ENCODE assay signal across 8 cellular contexts in the genomic region with DNA sequence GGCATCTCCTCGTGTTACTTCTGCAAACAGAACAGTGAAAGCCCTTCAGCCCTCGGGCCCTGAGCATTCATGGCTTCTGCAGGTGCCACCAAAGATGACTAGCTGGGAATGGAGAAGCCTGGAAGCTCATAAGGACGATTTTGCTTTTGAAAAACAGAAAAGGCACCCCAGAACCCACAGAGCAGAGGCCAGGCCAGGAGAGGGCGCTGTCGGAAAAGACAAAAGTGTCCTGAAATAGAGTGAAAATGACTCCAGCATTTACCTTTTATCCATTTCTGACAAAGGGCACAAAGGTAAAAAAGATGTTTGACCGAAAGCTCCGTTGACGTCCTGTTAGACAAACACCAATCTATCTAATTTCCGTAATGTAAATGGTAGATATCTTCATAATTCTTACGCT. TPM values are rescaled to one million over a fixed set of nuclear protein-coding genes. Genes with fewer than 3 reads are reported as not detected.
DNase-seq lines count a peak whose midpoint lies in the region; ATAC-seq, FAIRE-seq and TF ChIP-seq lines count a peak whose summit lies in the region.

No MANE protein-coding gene starts in this region.

- H3K9me2 ChIP-seq in HCT116 (ENCODE audit: insufficient read depth), result no peaks in the 10 kb centered on the region

- CTCF ChIA-PET in HCT116 (lab: Charles Lee), result interaction anchor here (0.6 to 1.4 kb wide), 5 partner anchors 38 to 265 kb away, joined by 3 to 13 read pairs (median 4); a partner anchor contains a TSS

- peaks cover 0 to 14% of the 10 kb centered on the region in 2 experiments; a peak in 1 of 4 replicates for H3K4me1 ChIP-seq in HCT116 (ENCODE audit: control insufficient read depth in 1 of 2, insufficient read depth in 2 of 2, low read length in 2 of 2)
- H3K4me1 ChIP-seq in adrenal gland (replicated peaks in 1 of 2), result no peaks in the 10 kb centered on the region
- peaks cover 4 to 6% of the 10 kb centered on the region in 2 donors for H3K4me1 ChIP-seq in kidney (ENCODE audit: control insufficient read depth in 1 of 2, insufficient read depth in 1 of 2, low read depth in 1 of 2, low read length in 2 of 2)

- ATAC-seq in HCT116, result peak; percentile 55; the same call in 1 of the 2 replicates
- ATAC-seq in HG02852 (IDR thresholded peaks at IDR 0.05; ENCODE audit: unreplicated experiment), result no peak
- no peak for ATAC-seq in HG03097 (IDR thresholded peaks at IDR 0.05; ENCODE audit: low FRiP score, unreplicated experiment)

- no peaks in the 10 kb centered on the region for H3K9me3 ChIP-seq in HCT116 (ENCODE audit: control insufficient read depth in 1 of 2, insufficient read depth in 1 of 2, low read depth in 1 of 2, low read length in 2 of 2)
- no peaks in the 10 kb centered on the region for H3K9me3 ChIP-seq in adrenal gland (replicated peaks in 1 of 3)
- H3K9me3 ChIP-seq in kidney (ENCODE audit: control insufficient read depth in 1 of 2, low read length in 2 of 2), result no peaks in the 10 kb centered on the region

- H3K27me3 ChIP-seq in HCT116 (ENCODE audit: insufficient read depth, low read length) (no peaks in the 10 kb centered on the region), adrenal gland (no peaks in the 10 kb centered on the region)

- H3K79me2 ChIP-seq in HCT116 (ENCODE audit: insufficient read depth, low read length), result no peaks in the 10 kb centered on the region

- no peak overlapping the region for H2AFZ ChIP-seq in HCT116 (ENCODE audit: low read depth, low read length, poor library complexity, severe bottlenecking)

- intact Hi-C loops in HCT116 (cut with micrococcal nuclease) (loop anchor here (1.0 kb wide), 1 partner anchor 67 kb away; no protein-coding TSS in a partner anchor), adrenal gland (cut with DNase I) (loop anchor here in 1 of 2 donors (10.0 kb wide), 1 partner anchor 64 kb away; no protein-coding TSS in a partner anchor), kidney (cut with DNase I) (loop anchor here (10.0 kb wide), 1 partner anchor 64 kb away; no protein-coding TSS in a partner anchor)

- peak; percentile 80 for TF ChIP-seq RAD21 in HCT116 (IDR thresholded peaks at IDR 0.05; ENCODE audit: low read depth)

- no peak overlapping the region for H3K27ac ChIP-seq in HCT116 (ENCODE audit: low read depth, low read length)
- H3K27ac ChIP-seq in adrenal gland, result no peak overlapping the region
- H3K27ac ChIP-seq in kidney (ENCODE audit: low read depth in 2 of 2, low read length in 2 of 2), result no peak overlapping the region

- no peak for TF ChIP-seq POLR2A in HCT116 (IDR thresholded peaks at IDR 0.05; ENCODE audit: borderline replicate concordance, extremely low read depth, insufficient read depth, insufficient read length)
- TF ChIP-seq POLR2A in adrenal gland (IDR thresholded peaks at IDR 0.05), result no peak

- POLR2A ChIA-PET in HCT116 (lab: Charles Lee), result no interaction called here

- H3K36me3 ChIP-seq in HCT116 (ENCODE audit: control insufficient read depth in 1 of 2, insufficient read depth in 2 of 2, low read length in 2 of 2) (no peaks in the 10 kb centered on the region), adrenal gland (replicated peaks in 1 of 2) (no peaks in the 10 kb centered on the region), kidney (ENCODE audit: control insufficient read depth in 1 of 2, insufficient read depth in 2 of 2, low read length in 2 of 2) (no peaks in the 10 kb centered on the region)

- H3K4me2 ChIP-seq in HCT116 (ENCODE audit: low read length), result no peak overlapping the region

- no peaks in the 10 kb centered on the region; the same call in 1 of the 2 replicates for H4K20me1 ChIP-seq in HCT116 (ENCODE audit: insufficient read depth)

- H3K4me3 ChIP-seq in HCT116 (replicated peaks in 1 of 2; ENCODE audit: low read depth in 1 of 2, low read length in 2 of 2) (no peak overlapping the region), adrenal gland (no peak overlapping the region), kidney (ENCODE audit: low read length in 2 of 2) (no peak overlapping the region)

- no peak for FAIRE-seq in kidney (lab: Jason Lieb, UNC)

- RAD21 ChIA-PET in HCT116 (lab: Charles Lee; ENCODE audit: low non-redundant PET in 1 of 2, low total read pairs in 2 of 2, uncharacterized antibody in 2 of 2, unreplicated experiment in 2 of 2), result no interaction called here

- H3K9ac ChIP-seq in HCT116 (ENCODE audit: low read length), result no peak overlapping the region
- H3K9ac ChIP-seq in kidney (ENCODE audit: low read length in 2 of 2), result no peak overlapping the region

- TF ChIP-seq CTCF in HCT116 (IDR thresholded peaks at IDR 0.05 in 2 of 3, conservative IDR thresholded peaks at IDR 0.05 in 1 of 3; ENCODE audit: borderline replicate concordance in 1 of 3, insufficient read depth in 1 of 3, low read depth in 2 of 3, low read length in 2 of 3) (peak; percentile 75 to 95 (median 84)), adrenal gland (IDR thresholded peaks at IDR 0.05) (peak; percentile 49 to 75 (median 66)), kidney (IDR thresholded peaks at IDR 0.05; ENCODE audit: borderline replicate concordance, extremely low read depth, insufficient read depth) (peak; percentile 81)

- 18 to 26% (median 21%) methylated on average over 10 of the region's 10 CpGs for WGBS in adrenal gland, 4 donors

- BruUV-seq in HCT116 (replicated peaks; lab: Mats Ljungman, UMichigan), result no TSS peak

- DNase-seq in Ammon's horn (ENCODE audit: low spot score) (peak; percentile 31), HCT116 (ENCODE audit: low read depth, low spot score) (peak; percentile 18), T follicular helper cell (ENCODE audit: low read depth) (peak; percentile 50), adrenal gland (peak; percentile 31 to 81 (median 58)), kidney (no peak)
- DNase-seq in stimulated activated CD4-positive, alpha-beta T cell treated with anti-CD3 and anti-CD28 coated beads, Interleukin-4, amount 100 ng/mL, for 1 hour, result peak; percentile 74

TF ChIP-seq in HCT116, 20 proteins besides CTCF, POLR2A, EP300 and RAD21:
- TF ChIP-seq SP1 (IDR thresholded peaks at IDR 0.05; ENCODE audit: low read depth) (no peak), SIN3A (IDR thresholded peaks at IDR 0.05; ENCODE audit: low read depth) (no peak), FOSL1 (IDR thresholded peaks at IDR 0.05; ENCODE audit: low read depth) (no peak), YY1 (IDR thresholded peaks at IDR 0.05; ENCODE audit: extremely low read depth, insufficient replicate concordance, low read depth, low read length) (no peak), CBX3 (IDR thresholded peaks at IDR 0.05; ENCODE audit: low read depth) (no peak), EGR1 (IDR thresholded peaks at IDR 0.05; ENCODE audit: low read depth) (no peak), ZFX (IDR thresholded peaks at IDR 0.05) (no peak), SRF (IDR thresholded peaks at IDR 0.05; ENCODE audit: low read depth) (no peak), ZNF274 (IDR thresholded peaks at IDR 0.05; ENCODE audit: low read depth, low read length) (no peak), ELF1 (IDR thresholded peaks at IDR 0.05; ENCODE audit: borderline replicate concordance, low read depth) (no peak), POLR2AphosphoS5 (IDR thresholded peaks at IDR 0.05; ENCODE audit: low read depth, low read length) (no peak), JUND (IDR thresholded peaks at IDR 0.05) (no peak), EZH2 (IDR thresholded peaks at IDR 0.05) (no peak)
- TF ChIP-seq, protein P1, sequence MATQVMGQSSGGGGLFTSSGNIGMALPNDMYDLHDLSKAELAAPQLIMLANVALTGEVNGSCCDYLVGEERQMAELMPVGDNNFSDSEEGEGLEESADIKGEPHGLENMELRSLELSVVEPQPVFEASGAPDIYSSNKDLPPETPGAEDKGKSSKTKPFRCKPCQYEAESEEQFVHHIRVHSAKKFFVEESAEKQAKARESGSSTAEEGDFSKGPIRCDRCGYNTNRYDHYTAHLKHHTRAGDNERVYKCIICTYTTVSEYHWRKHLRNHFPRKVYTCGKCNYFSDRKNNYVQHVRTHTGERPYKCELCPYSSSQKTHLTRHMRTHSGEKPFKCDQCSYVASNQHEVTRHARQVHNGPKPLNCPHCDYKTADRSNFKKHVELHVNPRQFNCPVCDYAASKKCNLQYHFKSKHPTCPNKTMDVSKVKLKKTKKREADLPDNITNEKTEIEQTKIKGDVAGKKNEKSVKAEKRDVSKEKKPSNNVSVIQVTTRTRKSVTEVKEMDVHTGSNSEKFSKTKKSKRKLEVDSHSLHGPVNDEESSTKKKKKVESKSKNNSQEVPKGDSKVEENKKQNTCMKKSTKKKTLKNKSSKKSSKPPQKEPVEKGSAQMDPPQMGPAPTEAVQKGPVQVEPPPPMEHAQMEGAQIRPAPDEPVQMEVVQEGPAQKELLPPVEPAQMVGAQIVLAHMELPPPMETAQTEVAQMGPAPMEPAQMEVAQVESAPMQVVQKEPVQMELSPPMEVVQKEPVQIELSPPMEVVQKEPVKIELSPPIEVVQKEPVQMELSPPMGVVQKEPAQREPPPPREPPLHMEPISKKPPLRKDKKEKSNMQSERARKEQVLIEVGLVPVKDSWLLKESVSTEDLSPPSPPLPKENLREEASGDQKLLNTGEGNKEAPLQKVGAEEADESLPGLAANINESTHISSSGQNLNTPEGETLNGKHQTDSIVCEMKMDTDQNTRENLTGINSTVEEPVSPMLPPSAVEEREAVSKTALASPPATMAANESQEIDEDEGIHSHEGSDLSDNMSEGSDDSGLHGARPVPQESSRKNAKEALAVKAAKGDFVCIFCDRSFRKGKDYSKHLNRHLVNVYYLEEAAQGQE (IDR thresholded peaks at IDR 0.05; ENCODE audit: low read depth), result no peak
- TF ChIP-seq, protein P2, sequence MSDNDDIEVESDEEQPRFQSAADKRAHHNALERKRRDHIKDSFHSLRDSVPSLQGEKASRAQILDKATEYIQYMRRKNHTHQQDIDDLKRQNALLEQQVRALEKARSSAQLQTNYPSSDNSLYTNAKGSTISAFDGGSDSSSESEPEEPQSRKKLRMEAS (IDR thresholded peaks at IDR 0.05), result no peak

RNA-seq across cellular contexts. Expression of a gene that starts 37.6 kb away (rescaled TPM):
- total RNA-seq in HCT116 (2021; ENCODE audit: unreplicated experiment) (47.7 TPM), adrenal gland (10 to 100 TPM in 6 of 8 donors, 1 to 10 TPM in 2; 7.9 to 25.9 (median 17.8) TPM), kidney (25.3 TPM)
- polyA plus RNA-seq in HCT116 (2012), result 13.0 and 20.1 TPM in 2 replicates
- polyA plus RNA-seq in adrenal gland (10 to 100 TPM; 20.1 to 21.9 (median 21.1) TPM), kidney (ENCODE audit: insufficient read depth, low read depth, low replicate concordance) (12.9 TPM)
